ENCODE assay signal across 11 cellular contexts in genomic region chr20:34582221-34582620, GRCh38. TPM values are rescaled to one million over a fixed set of nuclear protein-coding genes. Genes with fewer than 3 reads are reported as not detected.
DNase-seq lines count a peak whose midpoint lies in the region; ATAC-seq and TF ChIP-seq lines count a peak whose summit lies in the region.
"Had no signal": no experiment of that assay in that cellular context is flagged by ENCODE, and none has a peak within 500 bp of the region (broad histone marks: within the 10 kb centered on the region; RNA-seq: fewer than 3 reads in every experiment).

No MANE protein-coding gene starts in this region.

- TF ChIP-seq CTCF in A673 (conservative IDR thresholded peaks at IDR 0.05; ENCODE audit: low read depth, low read length) (no peak), HFFc6 (IDR thresholded peaks at IDR 0.05) (no peak), colonic mucosa (IDR thresholded peaks at IDR 0.05) (no peak), neutrophil (IDR thresholded peaks at IDR 0.05) (no peak)

- H3K4me3 ChIP-seq in A673 (ENCODE audit: low read depth, low read length, poor library complexity, severe bottlenecking) (no peak overlapping the region), colonic mucosa (no peak overlapping the region), neutrophil (ENCODE audit: low read depth in 1 of 2, low read length in 1 of 2) (no peak overlapping the region)

- H3K27me3 Mint-ChIP-seq in HFFc6 (ENCODE audit: insufficient read depth): no peaks in the 10 kb centered on the region

- peak overlapping the region; percentile 93 for H3K27ac Mint-ChIP-seq in HFFc6

- H3K4me3 Mint-ChIP-seq in HFFc6: no peak overlapping the region
- H3K4me3 Mint-ChIP-seq: endodermal cell had no signal

- POLR2A ChIA-PET in A673 (lab: Charles Lee; ENCODE audit: low non-redundant PET): no interaction called here

- H3K4me1 ChIP-seq in A673 (ENCODE audit: insufficient read depth, low read length, poor library complexity, severe bottlenecking): peaks cover 12% of the 10 kb centered on the region
- H3K4me1 ChIP-seq in colonic mucosa: peaks cover 12% of the 10 kb centered on the region
- H3K4me1 ChIP-seq in neutrophil (ENCODE audit: control insufficient read depth in 1 of 2, insufficient read depth in 1 of 2, low read depth in 1 of 2, low read length in 1 of 2): peaks cover 36 to 44% of the 10 kb centered on the region in 2 experiments

- H3K36me3 ChIP-seq in A673 (ENCODE audit: insufficient read depth, low read length, poor library complexity, severe bottlenecking): no peaks in the 10 kb centered on the region
- H3K36me3 ChIP-seq in colonic mucosa: no peaks in the 10 kb centered on the region
- H3K36me3 ChIP-seq in neutrophil: peaks cover 10% of the 10 kb centered on the region

- no peaks in the 10 kb centered on the region for H3K36me3 Mint-ChIP-seq in HFFc6 (ENCODE audit: low read depth)

- no TSS peak for BruUV-seq in A673 (replicated peaks; lab: Mats Ljungman, UMichigan)

- peak overlapping the region; percentile 58 for H3K27ac ChIP-seq in A673 (ENCODE audit: low read depth, low read length, poor library complexity, severe bottlenecking)
- H3K27ac ChIP-seq in colonic mucosa: peak overlapping the region; percentile 13
- H3K27ac ChIP-seq in neutrophil: peak overlapping the region; percentile 89

- H3K9me3 Mint-ChIP-seq in HFFc6: no peaks in the 10 kb centered on the region
- H3K9me3 Mint-ChIP-seq: endodermal cell had no signal

- DNase-seq in A673 (ENCODE audit: low spot score): no peak
- no peak for DNase-seq in HFFc6
- no peak for DNase-seq in colonic mucosa
- no peak for DNase-seq in KG1 (lab: John Stamatoyannopoulos, UW)
- DNase-seq in effector CD8-positive, alpha-beta T cell (lab: John Stamatoyannopoulos, UW): no peak
- no peak for DNase-seq in islet precursor cell
- DNase-seq: activated gamma-delta T cell treated with Interleukin-2 at 50 U/mL for 16 hours, endodermal cell had no signal

- CTCF ChIA-PET in A673 (lab: Charles Lee): no interaction called here

- no peak for ATAC-seq in HG03139 (IDR thresholded peaks at IDR 0.05; ENCODE audit: unreplicated experiment)
- ATAC-seq: Panc1 had no signal

- peaks cover 53% of the 10 kb centered on the region for H3K4me1 Mint-ChIP-seq in HFFc6 (ENCODE audit: low read depth)

- intact Hi-C loops in A673 (cut with micrococcal nuclease; ENCODE audit: unreplicated experiment) (no loop called here), colonic mucosa (cut with DNase I) (loop anchor here (5.0 kb wide), 1 partner anchor 125 kb away; no protein-coding TSS in a partner anchor)

- no peak overlapping the region for H3K9ac ChIP-seq in colonic mucosa (ENCODE audit: low read depth in 2 of 2, low read length in 2 of 2)

- H3K9me3 ChIP-seq in A673 (ENCODE audit: low read depth, low read length, poor library complexity, severe bottlenecking) (no peaks in the 10 kb centered on the region), colonic mucosa (no peaks in the 10 kb centered on the region), neutrophil (no peaks in the 10 kb centered on the region)

- no peaks in the 10 kb centered on the region for H3K27me3 ChIP-seq in A673 (replicated peaks; ENCODE audit: insufficient read depth, low read depth, low read length, poor library complexity)
- no peaks in the 10 kb centered on the region for H3K27me3 ChIP-seq in colonic mucosa
- no peaks in the 10 kb centered on the region for H3K27me3 ChIP-seq in neutrophil

RNA-seq across cellular contexts. Expression of gene MAP1LC3A, which starts 23.7 kb away (rescaled TPM):
- total RNA-seq in A673 (2021): 16.4 and 16.9 TPM in 2 replicates
- 10 to 100 TPM; 20.2 to 34.6 (median 23.9) TPM for total RNA-seq in HFFc6 (2021; fragmentation: NEBNext Ultra II Directional; extraction: Animal tissue kit (Norgen Biotek cat#: 25700))
- total RNA-seq in colonic mucosa: 10 to 100 TPM; 44.8 to 46.2 TPM

Comparison
In these comparisons a context has a peak if more than half of its experiments do, and no peak if none do; other contexts are left out.
1. H3K27ac ChIP-seq: peak in every context shown above with its lines; median percentile 89 in neutrophil; 58 in A673; 13 in colonic mucosa.